Comparison of ENCODE assay signal across 12 cellular contexts in the genomic region with DNA sequence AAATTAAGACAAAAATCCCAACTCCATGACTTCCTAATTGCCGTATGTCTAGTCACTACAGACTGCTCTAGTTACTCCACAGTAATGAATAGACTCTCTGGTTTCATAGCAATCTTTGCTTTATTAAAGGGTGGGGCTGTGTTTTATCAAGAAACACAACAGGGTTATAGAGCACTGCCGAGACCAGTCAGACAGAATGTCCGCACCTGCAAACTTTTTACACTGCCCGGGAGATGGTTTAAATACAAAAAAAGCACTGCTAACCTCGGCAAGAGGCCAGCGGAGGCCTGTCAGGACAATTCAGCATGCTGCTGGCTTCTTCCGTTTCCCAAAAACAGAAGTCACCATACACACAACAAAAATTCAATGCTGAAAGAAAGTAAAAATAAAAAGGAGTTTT.
DNase-seq lines count a peak whose midpoint lies in the region; ATAC-seq and TF ChIP-seq lines count a peak whose summit lies in the region.
"Had no signal": no experiment of that assay in that cellular context is flagged by ENCODE, and none has a peak within 500 bp of the region (broad histone marks: within the 10 kb centered on the region; RNA-seq: fewer than 3 reads in every experiment).

No MANE protein-coding gene starts in this region.

- no peak overlapping the region for H3K4me3 ChIP-seq in esophagus muscularis mucosa
- H3K4me3 ChIP-seq in vagina = no peak overlapping the region

- peaks cover 9% of the 10 kb centered on the region for H3K36me3 Mint-ChIP-seq in activated naive CD8-positive, alpha-beta T cell
- H3K36me3 Mint-ChIP-seq in activated naive CD8-positive, alpha-beta T cell treated with anti-CD3 and anti-CD28 coated beads for 36 hours = peaks cover 55% of the 10 kb centered on the region
- H3K36me3 Mint-ChIP-seq in natural killer cell treated with Interleukin-12 subunit alpha and Interleukin-12 subunit beta and Interleukin-15 and Interleukin-18, amount 100 ng/mL, for 72 hours = peaks cover 42% of the 10 kb centered on the region

- intact Hi-C loops in esophagus muscularis mucosa (cut with DNase I) (no loop called here), vagina (cut with DNase I) (loop anchor here (5.0 kb wide), 1 partner anchor 130 kb away; no protein-coding TSS in a partner anchor)

- no peak for TF ChIP-seq POLR2A in esophagus muscularis mucosa (IDR thresholded peaks at IDR 0.05; ENCODE audit: low read depth)
- no peak for TF ChIP-seq POLR2A in vagina (IDR thresholded peaks at IDR 0.05)

- no peaks in the 10 kb centered on the region for H3K9me3 Mint-ChIP-seq in activated naive CD8-positive, alpha-beta T cell (ENCODE audit: low read depth)
- H3K9me3 Mint-ChIP-seq in activated naive CD8-positive, alpha-beta T cell treated with anti-CD3 and anti-CD28 coated beads for 36 hours = no peaks in the 10 kb centered on the region
- no peaks in the 10 kb centered on the region for H3K9me3 Mint-ChIP-seq in natural killer cell treated with Interleukin-12 subunit alpha and Interleukin-12 subunit beta and Interleukin-15 and Interleukin-18, amount 100 ng/mL, for 72 hours
- H3K9me3 Mint-ChIP-seq: memory B cell had no signal

- no peak for TF ChIP-seq EP300 in esophagus muscularis mucosa (IDR thresholded peaks at IDR 0.05)

- H3K27me3 ChIP-seq in esophagus muscularis mucosa = no peaks in the 10 kb centered on the region
- no peaks in the 10 kb centered on the region for H3K27me3 ChIP-seq in vagina

- TF ChIP-seq CTCF in esophagus muscularis mucosa (IDR thresholded peaks at IDR 0.05) (no peak), vagina (IDR thresholded peaks at IDR 0.05) (no peak)

- peaks cover 16 to 88% (median 51%) of the 10 kb centered on the region in 4 donors for H3K36me3 ChIP-seq in esophagus muscularis mucosa
- H3K36me3 ChIP-seq in vagina = peaks cover 0 to 32% of the 10 kb centered on the region in 2 donors

- H3K9me3 ChIP-seq in esophagus muscularis mucosa (no peaks in the 10 kb centered on the region), vagina (no peaks in the 10 kb centered on the region)

- peak overlapping the region; percentile 42 to 71 (median 58) for H3K27ac ChIP-seq in esophagus muscularis mucosa (replicated peaks in 1 of 4)
- peak overlapping the region; percentile 71 for H3K27ac ChIP-seq in vagina

- H3K4me1 ChIP-seq in esophagus muscularis mucosa = peaks cover 32 to 34% (median 34%) of the 10 kb centered on the region in 4 donors
- H3K4me1 ChIP-seq in vagina = peaks cover 33% of the 10 kb centered on the region

- H3K27ac Mint-ChIP-seq in activated naive CD8-positive, alpha-beta T cell = peak overlapping the region; percentile 41
- H3K27ac Mint-ChIP-seq in activated naive CD8-positive, alpha-beta T cell treated with anti-CD3 and anti-CD28 coated beads for 36 hours = no peak overlapping the region
- peak overlapping the region; percentile 65 to 91 for H3K27ac Mint-ChIP-seq in natural killer cell treated with Interleukin-12 subunit alpha and Interleukin-12 subunit beta and Interleukin-15 and Interleukin-18, amount 100 ng/mL, for 72 hours
- H3K27ac Mint-ChIP-seq: memory B cell had no signal

- H3K4me3 Mint-ChIP-seq in activated naive CD8-positive, alpha-beta T cell = no peak overlapping the region
- no peak overlapping the region for H3K4me3 Mint-ChIP-seq in activated naive CD8-positive, alpha-beta T cell treated with anti-CD3 and anti-CD28 coated beads for 36 hours
- no peak overlapping the region for H3K4me3 Mint-ChIP-seq in natural killer cell treated with Interleukin-12 subunit alpha and Interleukin-12 subunit beta and Interleukin-15 and Interleukin-18, amount 100 ng/mL, for 72 hours
- H3K4me3 Mint-ChIP-seq: memory B cell had no signal

- 33% methylated on average over 7 of the region's 7 CpGs for WGBS in esophagus muscularis mucosa

- no peak for DNase-seq in activated naive CD8-positive, alpha-beta T cell treated with anti-CD3 and anti-CD28 coated beads for 36 hours
- DNase-seq in esophagus muscularis mucosa (ENCODE audit: extremely low spot score) = no peak
- no peak for DNase-seq in natural killer cell treated with Interleukin-12 subunit alpha and Interleukin-12 subunit beta and Interleukin-15 and Interleukin-18, amount 100 ng/mL, for 72 hours (ENCODE audit: low spot score)
- DNase-seq in vagina (ENCODE audit: extremely low spot score in 2 of 2) = no peak
- no peak for DNase-seq in NCI-H748 treated with DMSO at 0.1 percent for 48 hours (lab: John Stamatoyannopoulos, UW)
- DNase-seq in activated naive CD4-positive, alpha-beta T cell (lab: John Stamatoyannopoulos, UW) = no peak
- DNase-seq: NCI-H1694; stimulated activated CD4-positive, alpha-beta T cell treated with anti-CD3 and anti-CD28 coated beads, Interleukin-15, amount 100 ng/mL, for 24 hours had no signal

- no peaks in the 10 kb centered on the region for H3K27me3 Mint-ChIP-seq in activated naive CD8-positive, alpha-beta T cell
- no peaks in the 10 kb centered on the region for H3K27me3 Mint-ChIP-seq in activated naive CD8-positive, alpha-beta T cell treated with anti-CD3 and anti-CD28 coated beads for 36 hours
- H3K27me3 Mint-ChIP-seq in natural killer cell treated with Interleukin-12 subunit alpha and Interleukin-12 subunit beta and Interleukin-15 and Interleukin-18, amount 100 ng/mL, for 72 hours = no peaks in the 10 kb centered on the region
- H3K27me3 Mint-ChIP-seq: memory B cell had no signal

- ATAC-seq in natural killer cell treated with Interleukin-12 subunit alpha and Interleukin-12 subunit beta and Interleukin-15 and Interleukin-18, amount 100 ng/mL, for 72 hours = no peak
- no peak for ATAC-seq in HG02763 (IDR thresholded peaks at IDR 0.05; ENCODE audit: unreplicated experiment)
- ATAC-seq: activated CD4-positive, CD25-positive, alpha-beta regulatory T cell treated with anti-CD3 and anti-CD28 coated beads, Interleukin-2, amount 50 U/mL, for 24 hours had no signal

- peaks cover 42% of the 10 kb centered on the region for H3K4me1 Mint-ChIP-seq in activated naive CD8-positive, alpha-beta T cell (ENCODE audit: low read depth)
- H3K4me1 Mint-ChIP-seq in activated naive CD8-positive, alpha-beta T cell treated with anti-CD3 and anti-CD28 coated beads for 36 hours = peaks cover 53% of the 10 kb centered on the region
- H3K4me1 Mint-ChIP-seq in natural killer cell treated with Interleukin-12 subunit alpha and Interleukin-12 subunit beta and Interleukin-15 and Interleukin-18, amount 100 ng/mL, for 72 hours (ENCODE audit: low read depth in 2 of 2) = peaks cover 54 to 55% of the 10 kb centered on the region in 2 donors
